In genomic region chr4:1012031-1012739, GRCh38 we compare ENCODE assay signal across 1 cellular context.
TF ChIP-seq lines count a peak whose summit lies in the region.

No MANE protein-coding gene starts in this region.

TF ChIP-seq in SK-N-SH, 30 proteins besides CTCF, POLR2A, EP300 and RAD21 (continued from another document):
- TF ChIP-seq REST (IDR thresholded peaks at IDR 0.05; ENCODE audit: low read depth, low read length) = no peak
- TF ChIP-seq ZBTB33 (IDR thresholded peaks at IDR 0.05; ENCODE audit: borderline replicate concordance, low read depth) = no peak
- TF ChIP-seq NRF1 (IDR thresholded peaks at IDR 0.05; ENCODE audit: low read depth, low read length) = no peak
